ENCODE assay signal across 8 cellular contexts in the genomic region with DNA sequence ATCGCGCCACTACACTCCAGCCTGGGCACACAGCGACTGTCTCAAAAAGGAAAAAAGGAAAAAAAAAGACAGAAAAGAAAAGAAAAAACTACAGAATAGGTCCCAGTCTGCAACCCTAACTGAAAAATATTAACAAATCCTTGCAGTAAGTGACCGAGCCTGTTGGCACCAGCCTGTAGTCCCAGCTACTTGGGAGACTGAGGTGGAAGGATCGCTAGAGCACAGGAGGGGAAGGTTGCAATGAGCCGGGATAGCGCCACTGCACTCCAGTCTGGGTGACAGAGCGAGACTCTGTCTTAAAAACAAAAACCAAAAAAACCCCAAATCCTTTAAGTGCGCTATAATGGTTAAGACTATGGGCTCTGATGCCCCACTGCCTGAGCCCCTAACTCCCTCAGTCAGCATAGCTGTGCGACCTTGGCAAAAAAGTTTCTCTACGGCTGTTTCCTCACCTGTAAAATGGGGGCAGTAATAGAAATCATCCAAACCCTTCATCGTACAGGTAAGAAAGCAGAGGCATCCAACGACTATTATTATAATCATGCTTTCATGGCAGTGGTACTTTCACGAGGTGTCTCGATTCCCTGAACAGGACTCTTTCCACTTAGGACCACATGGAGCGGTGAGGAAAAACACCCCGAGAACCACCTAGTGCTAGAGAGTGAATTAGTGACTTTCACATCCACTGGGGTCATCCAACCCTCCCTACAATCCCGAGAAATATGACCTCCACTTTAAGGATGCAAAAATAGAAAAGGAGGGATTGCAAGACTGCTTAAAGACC. TPM values are rescaled to one million over a fixed set of nuclear protein-coding genes. Genes with fewer than 3 reads are reported as not detected.
DNase-seq lines count a peak whose midpoint lies in the region; ATAC-seq and TF ChIP-seq lines count a peak whose summit lies in the region.

No MANE protein-coding gene starts in this region.

- peaks cover 8 to 17% of the 10 kb centered on the region in 2 donors for H3K27me3 Mint-ChIP-seq in natural killer cell treated with Interleukin-12 subunit alpha and Interleukin-12 subunit beta and Interleukin-15 and Interleukin-18, amount 100 ng/mL, for 72 hours

- H3K9ac ChIP-seq in SU-DHL-6 (ENCODE audit: low read length), result peak overlapping the region; percentile 80

- no peak for DNase-seq in Right ventricle myocardium inferior (ENCODE audit: missing footprints)
- no peak for DNase-seq in cardiac septum (ENCODE audit: low spot score)
- DNase-seq in erythroblast (lab: John Stamatoyannopoulos, UW), result peak; percentile 30 to 52
- DNase-seq in natural killer cell treated with Interleukin-12 subunit alpha and Interleukin-12 subunit beta and Interleukin-15 and Interleukin-18, amount 100 ng/mL, for 72 hours (ENCODE audit: low spot score), result no peak
- no peak for DNase-seq in 8988T

- peaks cover 10% of the 10 kb centered on the region; the same call in 1 of the 2 replicates for H3K36me3 ChIP-seq in SU-DHL-6 (ENCODE audit: low read length)

- no peaks in the 10 kb centered on the region for H3K27me3 ChIP-seq in SU-DHL-6 (ENCODE audit: low read length)

- H3K9me3 Mint-ChIP-seq in natural killer cell treated with Interleukin-12 subunit alpha and Interleukin-12 subunit beta and Interleukin-15 and Interleukin-18, amount 100 ng/mL, for 72 hours, result no peaks in the 10 kb centered on the region

- H3K4me3 Mint-ChIP-seq in natural killer cell treated with Interleukin-12 subunit alpha and Interleukin-12 subunit beta and Interleukin-15 and Interleukin-18, amount 100 ng/mL, for 72 hours, result peak overlapping the region; percentile 92

- no peaks in the 10 kb centered on the region for H3K9me3 ChIP-seq in SU-DHL-6 (ENCODE audit: insufficient read depth, low read length)

- H3K4me2 ChIP-seq in SU-DHL-6 (ENCODE audit: low read depth, low read length, poor library complexity, severe bottlenecking), result peak overlapping the region; percentile 79

- H3F3A ChIP-seq in SU-DHL-6 (ENCODE audit: insufficient read depth), result no peaks in the 10 kb centered on the region

- no peak for TF ChIP-seq CTCF in SU-DHL-6 (IDR thresholded peaks at IDR 0.05; ENCODE audit: insufficient read depth, low read length, poor library complexity, severe bottlenecking)

- peaks cover 33% of the 10 kb centered on the region for H3K79me2 ChIP-seq in SU-DHL-6 (ENCODE audit: insufficient read depth, low read length)

- peak overlapping the region; percentile 67 for H2AFZ ChIP-seq in SU-DHL-6 (ENCODE audit: low read depth, low read length, severe bottlenecking)

- H3K4me3 ChIP-seq in SU-DHL-6 (ENCODE audit: insufficient read depth, low read length, poor library complexity, severe bottlenecking), result peak overlapping the region; percentile 87

- peak overlapping the region; percentile 84 to 98 for H3K27ac Mint-ChIP-seq in natural killer cell treated with Interleukin-12 subunit alpha and Interleukin-12 subunit beta and Interleukin-15 and Interleukin-18, amount 100 ng/mL, for 72 hours

- TF ChIP-seq POLR2A in erythroblast (IDR thresholded peaks at IDR 0.05; ENCODE audit: low read length), result no peak

- peaks cover 4% of the 10 kb centered on the region for H3K36me3 Mint-ChIP-seq in natural killer cell treated with Interleukin-12 subunit alpha and Interleukin-12 subunit beta and Interleukin-15 and Interleukin-18, amount 100 ng/mL, for 72 hours

- intact Hi-C loops in Right ventricle myocardium inferior (cut with DNase I) (loop anchor here (2.0 to 5.0 kb wide), 3 partner anchors 33 to 235 kb away; a partner anchor contains a TSS), cardiac septum (cut with DNase I) (loop anchor here (2.0 to 5.0 kb wide), 2 partner anchors 33 to 90 kb away; no protein-coding TSS in a partner anchor)

- no peaks in the 10 kb centered on the region for H4K20me1 ChIP-seq in SU-DHL-6 (ENCODE audit: low read depth, low read length)

- H3K4me1 Mint-ChIP-seq in natural killer cell treated with Interleukin-12 subunit alpha and Interleukin-12 subunit beta and Interleukin-15 and Interleukin-18, amount 100 ng/mL, for 72 hours (ENCODE audit: low read depth in 2 of 2), result peaks cover 21 to 25% of the 10 kb centered on the region in 2 donors

- peak; percentile 54 for ATAC-seq in Right ventricle myocardium inferior
- ATAC-seq in natural killer cell treated with Interleukin-12 subunit alpha and Interleukin-12 subunit beta and Interleukin-15 and Interleukin-18, amount 100 ng/mL, for 72 hours, result no peak
- no peak for ATAC-seq in GM19035 (IDR thresholded peaks at IDR 0.05; ENCODE audit: unreplicated experiment)
- no peak for ATAC-seq in HG02798 (IDR thresholded peaks at IDR 0.05; ENCODE audit: poor library complexity, unreplicated experiment)

- no peaks in the 10 kb centered on the region for H3K9me2 ChIP-seq in SU-DHL-6 (replicated peaks; ENCODE audit: insufficient read depth, low read length)

- H3K27ac ChIP-seq in SU-DHL-6 (ENCODE audit: low read depth, low read length), result no peak overlapping the region

RNA-seq across cellular contexts. Expression of a gene that starts 0.8 kb away (rescaled TPM):
- total RNA-seq in Right ventricle myocardium inferior (650 TPM), cardiac septum (318 TPM)
- total RNA-seq in natural killer cell treated with Interleukin-12 subunit alpha and Interleukin-12 subunit beta and Interleukin-15 and Interleukin-18, amount 100 ng/mL, for 72 hours, result 100 to 1,000 TPM; 136 to 203 TPM

Comparison
In these comparisons a context has a peak if more than half of its experiments do, and no peak if none do; other contexts are left out.
1. DNase-seq: peak in erythroblast (2 of 2); none in Right ventricle myocardium inferior (single experiment), cardiac septum (single experiment), natural killer cell treated with Interleukin-12 subunit alpha and Interleukin-12 subunit beta and Interleukin-15 and Interleukin-18, amount 100 ng/mL, for 72 hours (single experiment) and 8988T (single experiment).